In the genomic region with DNA sequence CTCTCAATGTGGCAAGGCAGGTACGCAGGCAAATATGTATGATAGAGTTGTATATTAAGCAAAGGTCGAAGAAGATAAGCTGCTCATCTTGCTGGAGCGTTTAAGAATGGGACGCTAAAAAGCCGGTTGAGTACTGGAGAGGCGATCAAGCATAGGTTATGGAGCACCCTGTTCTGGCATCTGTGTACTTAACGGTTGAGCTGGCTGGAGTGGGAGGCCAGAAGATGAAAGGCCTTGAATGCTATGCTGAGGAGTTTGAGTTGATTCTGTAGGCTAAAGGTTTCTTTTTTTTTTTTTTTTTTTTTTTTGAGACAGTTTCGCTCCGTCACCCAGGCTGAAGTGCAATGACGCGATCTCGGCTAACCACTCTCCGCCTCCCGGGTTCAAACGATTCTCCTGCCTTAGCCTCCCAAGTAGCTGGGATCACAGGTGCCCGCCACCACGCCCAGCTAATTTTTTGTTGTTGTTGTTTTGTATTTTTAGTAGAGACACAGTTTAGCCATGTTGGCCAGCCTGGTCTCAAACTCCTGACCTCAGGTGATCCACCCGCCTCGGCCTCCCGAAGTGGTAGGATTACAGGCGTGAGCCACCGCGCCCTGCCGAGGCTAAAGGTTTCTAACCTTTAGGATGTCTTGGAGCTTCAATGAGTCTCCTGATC, we compare ENCODE assay signal across 9 cellular contexts. TPM values are rescaled to one million over a fixed set of nuclear protein-coding genes. Genes with fewer than 3 reads are reported as not detected.
DNase-seq lines count a peak whose midpoint lies in the region; ATAC-seq and TF ChIP-seq lines count a peak whose summit lies in the region.
"Had no signal": no experiment of that assay in that cellular context is flagged by ENCODE, and none has a peak within 500 bp of the region (broad histone marks: within the 10 kb centered on the region; RNA-seq: fewer than 3 reads in every experiment).

No MANE protein-coding gene starts in this region.

- H4K20me1 ChIP-seq in BLaER1 (peaks cover 39% of the 10 kb centered on the region), MM.1S (ENCODE audit: insufficient read depth, low read length) (peaks cover 12% of the 10 kb centered on the region)

- H3K27me3 Mint-ChIP-seq in MCF 10A (ENCODE audit: insufficient read depth, unreplicated experiment): no peaks in the 10 kb centered on the region

- H3K36me3 ChIP-seq in BLaER1: peaks cover 36% of the 10 kb centered on the region
- H3K36me3 ChIP-seq in MM.1S (replicated peaks; ENCODE audit: insufficient read depth, low read length): peaks cover 8% of the 10 kb centered on the region; the same call in 1 of the 2 replicates

- DNase-seq in MM.1S: no peak
- DNase-seq in MCF 10A (ENCODE audit: unreplicated experiment): no peak
- peak; percentile 49 for DNase-seq in midbrain (lab: John Stamatoyannopoulos, UW)
- DNase-seq in activated CD4-positive, alpha-beta T cell treated with anti-CD3 and anti-CD28 coated beads for 1 hour: no peak

- H3K4me3 ChIP-seq in BLaER1 (peak overlapping the region; percentile 93), MM.1S (ENCODE audit: low read length) (peak overlapping the region; percentile 85)

- no peak for TF ChIP-seq CTCF in MM.1S (IDR thresholded peaks at IDR 0.05; ENCODE audit: low read length)
- TF ChIP-seq CTCF in MCF 10A (IDR thresholded peaks at IDR 0.05; ENCODE audit: unreplicated experiment): no peak

- CTCF ChIA-PET in MCF 10A (lab: Yijun Ruan, JAX): interaction anchor here (0.6 to 4.9 kb wide), 12 partner anchors 13 to 186 kb away, joined by 3 to 55 read pairs (median 4); a partner anchor contains a TSS

- no peak overlapping the region for H3K4me3 Mint-ChIP-seq in MCF 10A (ENCODE audit: unreplicated experiment)

- H3K79me2 ChIP-seq in MM.1S (ENCODE audit: low read length): peaks cover 47% of the 10 kb centered on the region

- H3K27ac ChIP-seq in BLaER1: peak overlapping the region; percentile 97
- H3K27ac ChIP-seq in MM.1S (ENCODE audit: low read length): peak overlapping the region; percentile 67; the same call in 1 of the 2 replicates

- H3K9me2 ChIP-seq in MM.1S (replicated peaks; ENCODE audit: insufficient read depth, low read length): no peaks in the 10 kb centered on the region

- peak overlapping the region; percentile 43 for H2AFZ ChIP-seq in MM.1S (ENCODE audit: low read length)

- peaks cover 63% of the 10 kb centered on the region for H3K4me1 ChIP-seq in BLaER1
- H3K4me1 ChIP-seq in MM.1S (ENCODE audit: low read length): peaks cover 20% of the 10 kb centered on the region

- H3K4me1 Mint-ChIP-seq in MCF 10A (ENCODE audit: insufficient read depth, unreplicated experiment): peaks cover 31% of the 10 kb centered on the region

- H3K27me3 ChIP-seq in BLaER1 (no peaks in the 10 kb centered on the region), MM.1S (replicated peaks; ENCODE audit: insufficient read depth, low read length) (no peaks in the 10 kb centered on the region)

- no peak overlapping the region for H3K27ac Mint-ChIP-seq in MCF 10A (ENCODE audit: low read depth, unreplicated experiment)

- H3F3A ChIP-seq in MM.1S (ENCODE audit: insufficient read depth, low read length): peaks cover 29% of the 10 kb centered on the region

- peak overlapping the region; percentile 97 for H3K9ac ChIP-seq in BLaER1
- H3K9ac ChIP-seq in MM.1S (ENCODE audit: low read length): peak overlapping the region; percentile 91

- POLR2A ChIA-PET in MCF 10A (lab: Yijun Ruan, JAX): interaction anchor here (0.6 to 6.8 kb wide), 25 partner anchors 8 to 964 kb away, joined by 3 to 294 read pairs (median 14); a partner anchor contains a TSS

- ATAC-seq in HG02938 (IDR thresholded peaks at IDR 0.05; ENCODE audit: unreplicated experiment) (no peak), GM21515 (IDR thresholded peaks at IDR 0.05; ENCODE audit: unreplicated experiment) (no peak), HG03442 (IDR thresholded peaks at IDR 0.05; ENCODE audit: unreplicated experiment) (no peak)

- no peaks in the 10 kb centered on the region for H3K9me3 ChIP-seq in BLaER1
- no peaks in the 10 kb centered on the region for H3K9me3 ChIP-seq in MM.1S (replicated peaks; ENCODE audit: insufficient read depth, low read length)

- intact Hi-C loops in MCF 10A (cut with micrococcal nuclease): loop anchor here (1.0 kb wide), 1 partner anchor 48 kb away; no protein-coding TSS in a partner anchor

- no peaks in the 10 kb centered on the region for H3K36me3 Mint-ChIP-seq in MCF 10A (ENCODE audit: insufficient read depth, unreplicated experiment)

- BruUV-seq in MCF 10A (replicated peaks; lab: Mats Ljungman, UMichigan): TSS peak; percentile 93

- H3K9me3 Mint-ChIP-seq in MCF 10A (ENCODE audit: unreplicated experiment): no peaks in the 10 kb centered on the region

- peak overlapping the region; percentile 90 for H3K4me2 ChIP-seq in BLaER1
- H3K4me2 ChIP-seq in MM.1S (ENCODE audit: low read depth, low read length): peak overlapping the region; percentile 70

RNA-seq across cellular contexts. Expression of a gene that starts 0.8 kb away (rescaled TPM):
- 90.9 and 104 TPM in 2 replicates for total RNA-seq in MCF 10A (2022)

RNA-seq across cellular contexts. Expression of a gene that starts 6.4 kb away (rescaled TPM):
- not detected in 2 replicates for total RNA-seq in MCF 10A (2022)
- total RNA-seq: lower leg skin had no signal

RNA-seq across cellular contexts. Expression of a gene that starts 23.9 kb away (rescaled TPM):
- 36.2 and 43.1 TPM in 2 replicates for total RNA-seq in MCF 10A (2022)

RNA-seq across cellular contexts. Expression of a gene that starts 43.3 kb away (rescaled TPM):
- total RNA-seq in MCF 10A (2022): 498 and 555 TPM in 2 replicates
